Comparison of ENCODE assay signal across 9 cellular contexts in the genomic region with DNA sequence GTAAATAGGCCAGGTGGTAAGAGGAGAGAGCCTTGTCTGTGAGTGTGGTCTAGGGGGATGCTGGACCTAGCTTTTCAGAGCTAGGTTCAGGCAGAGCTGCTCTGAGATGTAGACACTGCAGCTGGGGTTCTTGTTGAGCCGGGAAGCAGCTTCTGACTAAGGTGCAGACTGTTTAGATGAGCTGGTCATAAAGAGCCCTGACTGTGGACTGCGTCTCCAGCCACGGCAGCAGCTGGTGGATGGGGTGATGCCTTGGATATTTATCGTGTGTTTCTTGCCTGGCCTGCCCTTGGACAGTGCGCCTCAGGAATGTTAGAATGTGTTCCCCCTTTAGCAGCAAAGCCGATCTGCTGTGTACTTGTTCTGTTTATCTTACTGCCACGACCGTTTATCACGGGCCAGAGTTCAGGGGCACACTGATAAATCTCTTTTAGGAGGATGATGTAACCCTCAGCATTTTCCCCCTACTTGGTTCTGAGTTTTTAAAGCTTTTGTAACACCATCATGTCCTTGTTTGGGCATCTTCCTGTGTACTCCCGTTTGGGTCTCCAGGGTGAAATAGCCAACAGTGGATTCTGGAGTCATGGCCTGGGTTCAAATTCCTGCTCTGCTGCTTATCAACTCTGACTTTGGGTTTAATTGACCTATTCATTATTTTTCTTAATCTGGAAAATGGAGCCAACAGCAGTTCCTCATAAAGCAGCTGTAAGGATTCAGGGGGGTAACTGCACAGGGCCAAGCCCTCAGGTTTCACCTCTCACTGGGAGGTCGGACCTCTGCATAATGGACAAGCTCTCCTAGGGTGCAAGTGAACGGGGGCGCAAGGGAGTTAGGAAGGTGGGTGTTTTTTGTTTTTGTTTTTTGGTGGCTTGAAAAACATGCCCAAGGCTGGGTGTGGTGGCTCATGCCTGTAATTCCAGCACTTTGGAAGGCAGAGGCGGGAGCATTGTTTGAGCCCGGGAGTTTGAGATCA. TPM values are rescaled to one million over a fixed set of nuclear protein-coding genes. Genes with fewer than 3 reads are reported as not detected.
DNase-seq lines count a peak whose midpoint lies in the region; ATAC-seq and TF ChIP-seq lines count a peak whose summit lies in the region.
"Had no signal": no experiment of that assay in that cellular context is flagged by ENCODE, and none has a peak within 500 bp of the region (broad histone marks: within the 10 kb centered on the region; RNA-seq: fewer than 3 reads in every experiment).

No MANE protein-coding gene starts in this region.

- H3K27ac Mint-ChIP-seq in T-cell, result peak overlapping the region in 1 of 2 donors; percentile 5

- H3K4me2 ChIP-seq in parathyroid adenoma (ENCODE audit: low read length), result no peak overlapping the region

- H3K9me3 ChIP-seq in SJSA1 (replicated peaks), result no peaks in the 10 kb centered on the region
- no peaks in the 10 kb centered on the region for H3K9me3 ChIP-seq in parathyroid adenoma (ENCODE audit: control insufficient read depth, low read length)

- POLR2A ChIA-PET in T-cell (lab: Charles Lee), result interaction anchor here in 1 of 2 donors (0.7 kb wide), 1 partner anchor 14 kb away, joined by 12 read pairs; no protein-coding TSS in a partner anchor

- peaks cover 31% of the 10 kb centered on the region for H3K36me3 ChIP-seq in SJSA1
- no peaks in the 10 kb centered on the region for H3K36me3 ChIP-seq in parathyroid adenoma (ENCODE audit: control insufficient read depth, insufficient read depth, low read length)

- no peak overlapping the region for H3K4me3 ChIP-seq in SJSA1
- no peak overlapping the region for H3K4me3 ChIP-seq in parathyroid adenoma (ENCODE audit: low read depth, low read length)

- H2AFZ ChIP-seq in parathyroid adenoma, result peak overlapping the region; percentile 14

- H3K4me1 ChIP-seq in SJSA1 (replicated peaks), result peaks cover 94% of the 10 kb centered on the region
- H3K4me1 ChIP-seq in foreskin keratinocyte, result peaks cover 44% of the 10 kb centered on the region
- peaks cover 9% of the 10 kb centered on the region for H3K4me1 ChIP-seq in parathyroid adenoma

- no peaks in the 10 kb centered on the region for H3K9me3 Mint-ChIP-seq in T-cell
- H3K9me3 Mint-ChIP-seq in activated T-cell treated with anti-CD3 and anti-CD28 coated beads, Interleukin-2, amount 50 U/mL, for 4 hours, result no peaks in the 10 kb centered on the region

- ATAC-seq in foreskin keratinocyte (peak; percentile 58), T-cell (replicated peaks in 1 of 4) (no peak)
- ATAC-seq in activated T-cell treated with anti-CD3 and anti-CD28 coated beads, Interleukin-2, amount 50 U/mL, for 4 hours, result no peak

- no peaks in the 10 kb centered on the region for H3K27me3 ChIP-seq in SJSA1 (replicated peaks)
- H3K27me3 ChIP-seq in foreskin keratinocyte, result no peaks in the 10 kb centered on the region
- H3K27me3 ChIP-seq in parathyroid adenoma (ENCODE audit: control insufficient read depth, insufficient read depth, low read length), result no peaks in the 10 kb centered on the region

- TF ChIP-seq CTCF in foreskin keratinocyte (conservative IDR thresholded peaks at IDR 0.05) (no peak), parathyroid adenoma (IDR thresholded peaks at IDR 0.05) (no peak)

- H3K27me3 Mint-ChIP-seq in T-cell, result no peaks in the 10 kb centered on the region
- H3K27me3 Mint-ChIP-seq in activated T-cell treated with anti-CD3 and anti-CD28 coated beads, Interleukin-2, amount 50 U/mL, for 4 hours (ENCODE audit: low read depth), result no peaks in the 10 kb centered on the region

- H3K4me3 Mint-ChIP-seq in T-cell, result no peak overlapping the region
- H3K4me3 Mint-ChIP-seq in activated T-cell treated with anti-CD3 and anti-CD28 coated beads, Interleukin-2, amount 50 U/mL, for 4 hours, result no peak overlapping the region

- H3K9ac ChIP-seq in parathyroid adenoma, result no peak overlapping the region

- CTCF ChIA-PET in T-cell (lab: Charles Lee), result no interaction called here

- peaks cover 21 to 45% (median 26%) of the 10 kb centered on the region in 3 donors for H3K4me1 Mint-ChIP-seq in T-cell
- H3K4me1 Mint-ChIP-seq in activated T-cell treated with anti-CD3 and anti-CD28 coated beads, Interleukin-2, amount 50 U/mL, for 4 hours (ENCODE audit: low read depth), result peaks cover 7% of the 10 kb centered on the region

- DNase-seq in GM03348 (ENCODE audit: low spot score) (peak; percentile 63), SJSA1 (ENCODE audit: low read depth in 1 of 2, low spot score in 2 of 2) (peak; percentile 80 to 83), foreskin keratinocyte (no peak), GF-D8 (lab: John Stamatoyannopoulos, UW) (no peak), T-cell (no peak), hippocampal formation (lab: John Stamatoyannopoulos, UW) (no peak)
- DNase-seq in activated T-cell treated with anti-CD3 and anti-CD28 coated beads, Interleukin-2, amount 50 U/mL, for 4 hours, result no peak
- DNase-seq: NCI-H1436 treated with DMSO at 0.1 percent for 48 hours had no signal

- H3K27ac ChIP-seq in SJSA1 (peak overlapping the region; percentile 92), foreskin keratinocyte (no peak overlapping the region), parathyroid adenoma (peak overlapping the region; percentile 17)

- peaks cover 45% of the 10 kb centered on the region for H3K79me2 ChIP-seq in parathyroid adenoma

- peaks cover 5% of the 10 kb centered on the region for H3K36me3 Mint-ChIP-seq in T-cell
- H3K36me3 Mint-ChIP-seq in activated T-cell treated with anti-CD3 and anti-CD28 coated beads, Interleukin-2, amount 50 U/mL, for 4 hours (ENCODE audit: insufficient read depth), result peaks cover 7% of the 10 kb centered on the region

RNA-seq across cellular contexts. Expression of gene FLNB, which starts 51.4 kb away (rescaled TPM):
- total RNA-seq in SJSA1 (2014; rRNA removed; shearing (Covaris generic)), result 130 and 207 TPM in 2 replicates
- total RNA-seq in foreskin keratinocyte, result 399 and 593 TPM in 2 replicates
- polyA plus RNA-seq in foreskin keratinocyte, result 317 and 485 TPM in 2 replicates
- 10 to 100 TPM; 37.0 to 79.7 (median 39.4) TPM for total RNA-seq in T-cell
- total RNA-seq in activated T-cell treated with anti-CD3 and anti-CD28 coated beads, Interleukin-2, amount 50 U/mL, for 4 hours, result 10 to 100 TPM; 16.4 to 23.4 (median 19.4) TPM

Comparison
In these comparisons a context has a peak if more than half of its experiments do, and no peak if none do; other contexts are left out.
1. DNase-seq: peak in GM03348 (single experiment) and SJSA1 (2 of 2); none in foreskin keratinocyte (0 of 2), GF-D8 (single experiment), T-cell (0 of 34), activated T-cell treated with anti-CD3 and anti-CD28 coated beads, Interleukin-2, amount 50 U/mL, for 4 hours (single experiment) and hippocampal formation (0 of 2).